1 cellular context compared by ENCODE assay signal in the genomic region with DNA sequence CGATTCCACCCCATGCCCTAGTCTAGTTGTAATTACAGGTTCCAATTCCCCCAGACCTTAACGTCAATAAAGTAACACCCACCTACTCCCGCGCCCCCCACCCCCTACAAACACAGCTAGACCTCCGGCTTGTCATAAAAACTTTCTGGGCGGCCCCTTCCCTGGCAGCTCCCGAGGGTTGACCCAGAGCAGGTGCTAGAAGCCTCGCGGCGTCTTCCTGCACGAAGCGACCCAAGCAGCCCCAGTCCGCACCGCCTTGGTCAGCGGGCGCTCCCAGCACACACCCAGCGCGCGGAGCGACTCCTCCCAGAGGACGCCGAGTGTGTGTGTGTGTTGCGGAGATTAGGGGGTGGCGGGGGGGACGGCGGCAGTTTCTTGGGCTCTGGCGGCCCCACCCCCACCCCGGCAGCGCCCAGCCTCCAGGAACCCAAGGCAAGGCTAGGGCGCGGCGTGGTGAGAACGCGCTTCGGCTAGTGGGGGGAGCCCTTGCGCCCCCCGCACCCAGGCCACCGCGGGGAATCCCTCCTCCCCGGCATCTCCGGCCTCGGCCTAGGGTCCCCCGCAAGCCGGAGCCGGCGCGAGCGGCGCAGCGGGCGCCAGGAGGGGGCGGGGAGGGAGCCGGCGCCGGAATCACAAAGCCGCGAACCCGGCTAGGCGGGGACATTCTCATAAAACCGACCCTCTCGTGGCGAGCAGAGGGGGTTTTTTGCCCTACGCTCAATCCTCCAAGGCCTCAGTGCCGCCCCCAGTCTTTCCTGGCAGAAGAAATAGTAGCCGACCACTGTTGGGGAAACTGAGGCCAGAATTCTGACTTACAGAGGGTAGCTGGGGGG.
TF ChIP-seq lines count a peak whose summit lies in the region.

No MANE protein-coding gene starts in this region.

TF ChIP-seq in endothelial cell of umbilical vein, 7 proteins besides CTCF, POLR2A, EP300 and RAD21:
- TF ChIP-seq EZH2 (IDR thresholded peaks at IDR 0.05; ENCODE audit: borderline replicate concordance, low read depth, low read length, severe bottlenecking) (no peak), POLR2AphosphoS5 (IDR thresholded peaks at IDR 0.05; ENCODE audit: insufficient read depth, low read depth, low read length) (no peak), FOS (IDR thresholded peaks at IDR 0.05; ENCODE audit: borderline replicate concordance, insufficient read depth, low read length) (no peak), GATA2 (IDR thresholded peaks at IDR 0.05; ENCODE audit: insufficient read depth, insufficient read length, low read depth, low read length) (no peak), JUN (IDR thresholded peaks at IDR 0.05; ENCODE audit: borderline replicate concordance, insufficient read depth, insufficient read length, low read depth) (no peak), MYC (IDR thresholded peaks at IDR 0.05; ENCODE audit: low read depth, low read length) (no peak)
- TF ChIP-seq, protein P1, sequence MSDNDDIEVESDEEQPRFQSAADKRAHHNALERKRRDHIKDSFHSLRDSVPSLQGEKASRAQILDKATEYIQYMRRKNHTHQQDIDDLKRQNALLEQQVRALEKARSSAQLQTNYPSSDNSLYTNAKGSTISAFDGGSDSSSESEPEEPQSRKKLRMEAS (IDR thresholded peaks at IDR 0.05; ENCODE audit: insufficient read depth, insufficient read length) = no peak
